In genomic region chr1:25944986-25945385, GRCh38 we compare ENCODE assay signal across 19 cellular contexts. TPM values are rescaled to one million over a fixed set of nuclear protein-coding genes. Genes with fewer than 3 reads are reported as not detected.
DNase-seq lines count a peak whose midpoint lies in the region; ATAC-seq and TF ChIP-seq lines count a peak whose summit lies in the region.
"Had no signal": no experiment of that assay in that cellular context is flagged by ENCODE, and none has a peak within 500 bp of the region (broad histone marks: within the 10 kb centered on the region; RNA-seq: fewer than 3 reads in every experiment).

No MANE protein-coding gene starts in this region.

- no peak for TF ChIP-seq CTCF in fibroblast of pulmonary artery (IDR thresholded peaks at IDR 0.05; ENCODE audit: low read length, missing control alignments)

- peak; percentile 47 for ATAC-seq in stimulated activated effector memory CD8-positive, alpha-beta T cell treated with anti-CD3 and anti-CD28 coated beads, Interleukin-12 subunit alpha, Interleukin-12 subunit beta, amount 100 ng/mL, for 72 hours
- ATAC-seq: left cardiac atrium had no signal

- no peaks in the 10 kb centered on the region for H3K27me3 ChIP-seq in adipocyte (replicated peaks; ENCODE audit: control insufficient read depth, insufficient read depth, low read length)

- no peaks in the 10 kb centered on the region for H3K4me1 Mint-ChIP-seq in stimulated activated effector memory CD8-positive, alpha-beta T cell treated with anti-CD3 and anti-CD28 coated beads, Interleukin-12 subunit alpha, Interleukin-12 subunit beta, amount 100 ng/mL, for 72 hours

- H3K9me3 ChIP-seq in adipocyte (ENCODE audit: control insufficient read depth, low read length) = peaks cover 2% of the 10 kb centered on the region

- H3K36me3 ChIP-seq in adipocyte (ENCODE audit: control insufficient read depth, insufficient read depth, low read length, severe bottlenecking) = no peaks in the 10 kb centered on the region

- H3K4me3 Mint-ChIP-seq in stimulated activated effector memory CD8-positive, alpha-beta T cell treated with anti-CD3 and anti-CD28 coated beads, Interleukin-12 subunit alpha, Interleukin-12 subunit beta, amount 100 ng/mL, for 72 hours = no peak overlapping the region

- H3K4me1 ChIP-seq in adipocyte (ENCODE audit: control insufficient read depth, insufficient read depth, low read length) = peaks cover 12% of the 10 kb centered on the region

- no peaks in the 10 kb centered on the region for H3K36me3 Mint-ChIP-seq in stimulated activated effector memory CD8-positive, alpha-beta T cell treated with anti-CD3 and anti-CD28 coated beads, Interleukin-12 subunit alpha, Interleukin-12 subunit beta, amount 100 ng/mL, for 72 hours

- no peak overlapping the region for H3K4me3 ChIP-seq in adipocyte (ENCODE audit: low read length)
- no peak overlapping the region for H3K4me3 ChIP-seq in fibroblast of pulmonary artery (replicated peaks; ENCODE audit: low read depth, low read length)
- H3K4me3 ChIP-seq: SK-N-MC had no signal

- intact Hi-C loops in cardiac septum (cut with DNase I) (no loop called here), posterior vena cava (cut with DNase I) (no loop called here)

- no peak overlapping the region for H3K9ac ChIP-seq in adipocyte (ENCODE audit: low read length)

- no peak overlapping the region for H3K27ac Mint-ChIP-seq in stimulated activated effector memory CD8-positive, alpha-beta T cell treated with anti-CD3 and anti-CD28 coated beads, Interleukin-12 subunit alpha, Interleukin-12 subunit beta, amount 100 ng/mL, for 72 hours

- H3K9me3 Mint-ChIP-seq in stimulated activated effector memory CD8-positive, alpha-beta T cell treated with anti-CD3 and anti-CD28 coated beads, Interleukin-12 subunit alpha, Interleukin-12 subunit beta, amount 100 ng/mL, for 72 hours = peaks cover 9% of the 10 kb centered on the region

- DNase-seq in MV-4-11 (lab: John Stamatoyannopoulos, UW) (peak; percentile 31), adipocyte (ENCODE audit: low read depth) (peak; percentile 39), fibroblast of pulmonary artery (ENCODE audit: low read depth) (peak; percentile 83), cardiac septum (ENCODE audit: low spot score) (no peak), GOT3 (lab: John Stamatoyannopoulos, UW) (no peak), posterior vena cava (ENCODE audit: low spot score) (no peak)
- no peak for DNase-seq in stimulated activated effector memory CD8-positive, alpha-beta T cell treated with anti-CD3 and anti-CD28 coated beads, Interleukin-12 subunit alpha, Interleukin-12 subunit beta, amount 100 ng/mL, for 72 hours (ENCODE audit: low spot score in 2 of 2)
- DNase-seq: activated CD4-positive, alpha-beta T cell treated with anti-CD3 and anti-CD28 coated beads, Interleukin-2, amount 50 U/mL, for 4 hours; activated gamma-delta T cell; AML-193; DMS79 treated with DMSO at 0.1 percent for 48 hours; left cardiac atrium; midbrain; NCI-H1694; NCI-H345; NK-92 treated with Interleukin-12 subunit alpha and Interleukin-12 subunit beta, amount 100 ng/mL, for 24 hours; stimulated activated CD4-positive, alpha-beta T cell treated with anti-CD3 and anti-CD28 coated beads, Interleukin-1b, Interleukin-23, amount 100 ng/mL, for 48 hours; stimulated activated naive CD4-positive, alpha-beta T cell had no signal

RNA-seq across cellular contexts. Expression of gene STMN1, which starts 38.8 kb away (rescaled TPM):
- total RNA-seq in cardiac septum = 55.4 TPM
- total RNA-seq in posterior vena cava = 10 to 100 TPM; 19.1 to 24.8 TPM

RNA-seq across cellular contexts. Expression of gene PAFAH2, which starts 52.9 kb away (rescaled TPM):
- total RNA-seq in cardiac septum = 18.5 TPM
- total RNA-seq in posterior vena cava = 1 to 10 TPM; 7.2 to 7.7 TPM

Comparison
In these comparisons a context has a peak if more than half of its experiments do, and no peak if none do; other contexts are left out.
1. DNase-seq: peak in MV-4-11 (single experiment), adipocyte (single experiment) and fibroblast of pulmonary artery (single experiment); none in stimulated activated effector memory CD8-positive, alpha-beta T cell treated with anti-CD3 and anti-CD28 coated beads, Interleukin-12 subunit alpha, Interleukin-12 subunit beta, amount 100 ng/mL, for 72 hours (0 of 2), cardiac septum (single experiment), GOT3 (single experiment) and posterior vena cava (single experiment).